In the genomic region with DNA sequence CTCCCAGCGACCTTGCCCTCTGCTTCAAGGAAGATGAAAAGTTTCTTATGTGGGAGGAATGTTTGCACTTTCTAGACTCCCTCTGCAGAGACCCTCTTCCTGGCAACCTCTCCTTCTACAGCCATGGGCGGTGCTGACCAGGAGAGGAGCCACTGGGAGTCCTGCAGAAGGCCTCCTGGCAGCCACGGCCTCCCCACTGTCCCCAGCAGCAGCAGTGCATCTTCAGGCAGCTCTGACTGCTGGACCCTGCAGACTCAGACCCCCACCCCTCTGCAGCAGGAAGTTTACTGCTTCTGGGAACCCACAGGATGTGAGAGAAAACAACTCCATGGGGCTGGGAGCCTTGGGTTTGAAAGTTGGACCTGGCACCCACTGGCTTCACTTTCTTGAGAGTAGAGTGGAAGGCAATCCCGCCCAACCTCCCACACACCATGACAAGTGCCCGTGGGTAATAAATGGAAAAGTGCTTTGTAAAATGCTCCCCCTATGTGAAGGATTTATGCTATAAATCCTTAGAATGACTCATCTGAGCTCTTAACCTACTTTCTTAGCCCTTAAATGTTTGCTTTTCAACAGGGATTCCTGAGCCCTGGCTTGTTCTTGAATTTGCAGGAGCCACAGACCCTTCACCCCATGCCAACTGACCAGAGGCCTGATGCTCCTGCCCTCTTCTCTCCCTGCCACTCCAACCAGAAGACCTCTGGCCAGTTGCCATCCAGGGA, we compare ENCODE assay signal across 16 cellular contexts. TPM values are rescaled to one million over a fixed set of nuclear protein-coding genes. Genes with fewer than 3 reads are reported as not detected.
DNase-seq lines count a peak whose midpoint lies in the region; ATAC-seq and TF ChIP-seq lines count a peak whose summit lies in the region.
"Had no signal": no experiment of that assay in that cellular context is flagged by ENCODE, and none has a peak within 500 bp of the region (broad histone marks: within the 10 kb centered on the region; RNA-seq: fewer than 3 reads in every experiment).

No MANE protein-coding gene starts in this region.

- CTCF ChIA-PET in activated CD8-positive, alpha-beta T cell treated with anti-CD3 and anti-CD28 coated beads for 36 hours (lab: Charles Lee), result no interaction called here

- peaks cover 13% of the 10 kb centered on the region for H3K27me3 Mint-ChIP-seq in endodermal cell (ENCODE audit: insufficient read depth)
- H3K27me3 Mint-ChIP-seq in nephron progenitor cell (ENCODE audit: low read depth, poor library complexity), result peaks cover 5% of the 10 kb centered on the region
- no peaks in the 10 kb centered on the region for H3K27me3 Mint-ChIP-seq in activated CD8-positive, alpha-beta T cell treated with anti-CD3 and anti-CD28 coated beads for 36 hours

- H3K9ac ChIP-seq in endodermal cell (ENCODE audit: extremely low read depth, low read length, poor library complexity, severe bottlenecking), result no peak overlapping the region

- TF ChIP-seq CTCF in endodermal cell (conservative IDR thresholded peaks at IDR 0.05) (no peak), retinal pigment epithelial cell (conservative IDR thresholded peaks at IDR 0.05; ENCODE audit: low read depth, low read length) (no peak), nephron progenitor cell (IDR thresholded peaks at IDR 0.05) (no peak)
- no peak for TF ChIP-seq CTCF in activated CD8-positive, alpha-beta T cell treated with anti-CD3 and anti-CD28 coated beads for 36 hours (IDR thresholded peaks at IDR 0.05)

- no peak for ATAC-seq in activated CD8-positive, alpha-beta T cell treated with anti-CD3 and anti-CD28 coated beads for 36 hours
- ATAC-seq: activated CD8-positive, alpha-beta T cell treated with anti-CD3 and anti-CD28 coated beads, Interleukin-2, amount 10 ng/mL, durations not matched to agents 7 days and 5 days had no signal

- H3K36me3 ChIP-seq in endodermal cell (ENCODE audit: control insufficient read depth, insufficient read depth, low read length), result no peaks in the 10 kb centered on the region
- H3K36me3 ChIP-seq: adrenal gland, left ventricle myocardium inferior, sigmoid colon had no signal

- POLR2A ChIA-PET in activated CD8-positive, alpha-beta T cell treated with anti-CD3 and anti-CD28 coated beads for 36 hours (lab: Charles Lee), result no interaction called here

- no peaks in the 10 kb centered on the region for H3K4me1 ChIP-seq in endodermal cell (ENCODE audit: control insufficient read depth, insufficient read depth, low read length)
- H3K4me1 ChIP-seq: adrenal gland had no signal

- 89 to 100% methylated on average over 1 to 3 of the region's 5 CpGs for WGBS in endodermal cell (ENCODE audit: insufficient coverage in 1 of 2, insufficient read length in 1 of 2), 2 experiments

- intact Hi-C loops in activated CD8-positive, alpha-beta T cell treated with anti-CD3 and anti-CD28 coated beads for 36 hours (cut with micrococcal nuclease), result no loop called here

- H3K27me3 ChIP-seq in endodermal cell (ENCODE audit: control insufficient read depth, insufficient read depth, low read length, poor library complexity, severe bottlenecking), result no peaks in the 10 kb centered on the region
- H3K27me3 ChIP-seq: adrenal gland, sigmoid colon had no signal

- H3K27ac Mint-ChIP-seq in endodermal cell (no peak overlapping the region), nephron progenitor cell (no peak overlapping the region)
- no peak overlapping the region for H3K27ac Mint-ChIP-seq in activated CD8-positive, alpha-beta T cell treated with anti-CD3 and anti-CD28 coated beads for 36 hours
- H3K27ac Mint-ChIP-seq: activated CD8-positive, alpha-beta T cell treated with anti-CD3 and anti-CD28 coated beads, Interleukin-2, amount 10 ng/mL, durations not matched to agents 7 days and 5 days had no signal

- no peaks in the 10 kb centered on the region for H3K9me3 ChIP-seq in endodermal cell (ENCODE audit: control insufficient read depth, low read length)
- H3K9me3 ChIP-seq: adrenal gland, left ventricle myocardium inferior, sigmoid colon had no signal

- peak; percentile 14 for DNase-seq in Daoy (ENCODE audit: low read depth)
- peak; percentile 68 for DNase-seq in LoVo (ENCODE audit: low spot score)
- DNase-seq in endodermal cell, result peak; percentile 52
- peak; percentile 21 for DNase-seq in retinal pigment epithelial cell (ENCODE audit: low read depth)
- no peak for DNase-seq in nephron progenitor cell
- DNase-seq in erythroblast (lab: John Stamatoyannopoulos, UW), result no peak
- no peak for DNase-seq in hypothalamus (lab: John Stamatoyannopoulos, UW)
- DNase-seq in activated CD8-positive, alpha-beta T cell treated with anti-CD3 and anti-CD28 coated beads for 36 hours, result no peak
- DNase-seq: activated CD8-positive, alpha-beta T cell treated with anti-CD3 and anti-CD28 coated beads, Interleukin-2, amount 10 ng/mL, durations not matched to agents 7 days and 5 days; adrenal gland; Kasumi-1; left ventricle myocardium inferior; NCI-H146; NCI-H226; sigmoid colon; stimulated activated CD4-positive, alpha-beta T cell treated with anti-CD3 and anti-CD28 coated beads, Interleukin-2, amount 100 ng/mL, for 24 hours had no signal

- H3K9me3 Mint-ChIP-seq in endodermal cell, result no peaks in the 10 kb centered on the region
- H3K9me3 Mint-ChIP-seq in nephron progenitor cell, result no peaks in the 10 kb centered on the region
- H3K9me3 Mint-ChIP-seq in activated CD8-positive, alpha-beta T cell treated with anti-CD3 and anti-CD28 coated beads for 36 hours, result no peaks in the 10 kb centered on the region

- H3K36me3 Mint-ChIP-seq in endodermal cell (ENCODE audit: low read depth) (no peaks in the 10 kb centered on the region), nephron progenitor cell (ENCODE audit: low read depth) (no peaks in the 10 kb centered on the region)
- no peaks in the 10 kb centered on the region for H3K36me3 Mint-ChIP-seq in activated CD8-positive, alpha-beta T cell treated with anti-CD3 and anti-CD28 coated beads for 36 hours (ENCODE audit: low read depth)

- H3K4me3 Mint-ChIP-seq in endodermal cell, result no peak overlapping the region
- no peak overlapping the region for H3K4me3 Mint-ChIP-seq in nephron progenitor cell
- H3K4me3 Mint-ChIP-seq in activated CD8-positive, alpha-beta T cell treated with anti-CD3 and anti-CD28 coated beads for 36 hours, result no peak overlapping the region
- H3K4me3 Mint-ChIP-seq: activated CD8-positive, alpha-beta T cell treated with anti-CD3 and anti-CD28 coated beads, Interleukin-2, amount 10 ng/mL, durations not matched to agents 7 days and 5 days had no signal

- no peak for TF ChIP-seq POLR2A in erythroblast (IDR thresholded peaks at IDR 0.05; ENCODE audit: low read length)

- no peak overlapping the region for H3K27ac ChIP-seq in endodermal cell (ENCODE audit: low read depth, low read length)
- H3K27ac ChIP-seq: adrenal gland, sigmoid colon had no signal

- H3K4me1 Mint-ChIP-seq in endodermal cell (peaks cover 10% of the 10 kb centered on the region), nephron progenitor cell (peaks cover 23% of the 10 kb centered on the region)
- H3K4me1 Mint-ChIP-seq in activated CD8-positive, alpha-beta T cell treated with anti-CD3 and anti-CD28 coated beads for 36 hours (ENCODE audit: low read depth), result no peaks in the 10 kb centered on the region

- H3K4me3 ChIP-seq in endodermal cell (ENCODE audit: low read length) (no peak overlapping the region), retinal pigment epithelial cell (ENCODE audit: low read length) (no peak overlapping the region)
- H3K4me3 ChIP-seq: adrenal gland, left ventricle myocardium inferior, sigmoid colon had no signal

RNA-seq across cellular contexts. Expression of gene DDX11, which starts 37.6 kb away (rescaled TPM):
- total RNA-seq in Daoy (2014; rRNA removed; shearing (Covaris generic)), result 36.1 and 36.8 TPM in 2 replicates
- 100 to 1,000 TPM; 136 to 298 TPM for total RNA-seq in endodermal cell
- 70.7 TPM for polyA plus RNA-seq in endodermal cell (2013, experiment 1 of 2)
- polyA plus RNA-seq in endodermal cell (2013, experiment 2 of 2), result 52.5 TPM
- total RNA-seq in activated CD8-positive, alpha-beta T cell treated with anti-CD3 and anti-CD28 coated beads for 36 hours, result 100 to 1,000 TPM; 143 to 147 TPM

Comparison
In these comparisons a context has a peak if more than half of its experiments do, and no peak if none do; other contexts are left out.
1. DNase-seq: peak in Daoy (single experiment), LoVo (single experiment), endodermal cell (single experiment) and retinal pigment epithelial cell (single experiment); none in nephron progenitor cell (single experiment), erythroblast (0 of 2), hypothalamus (0 of 51) and activated CD8-positive, alpha-beta T cell treated with anti-CD3 and anti-CD28 coated beads for 36 hours (single experiment).